ENCODE assay signal across 1 cellular context in genomic region chr14:102523200-102524025, GRCh38.
TF ChIP-seq lines count a peak whose summit lies in the region.

No MANE protein-coding gene starts in this region.

TF ChIP-seq in H1, 55 proteins besides CTCF, POLR2A, EP300 and RAD21:
- TF ChIP-seq NRF1 (IDR thresholded peaks at IDR 0.05; ENCODE audit: low read depth, low read length) (no peak), SIRT6 (IDR thresholded peaks at IDR 0.05; ENCODE audit: low read length) (no peak), BACH1 (IDR thresholded peaks at IDR 0.05; ENCODE audit: low read length) (no peak), E2F6 (IDR thresholded peaks at IDR 0.05) (no peak), ATF2 (IDR thresholded peaks at IDR 0.05; ENCODE audit: low read length) (no peak), USF2 (IDR thresholded peaks at IDR 0.05; ENCODE audit: low read length) (no peak), CHD7 (IDR thresholded peaks at IDR 0.05; ENCODE audit: insufficient replicate concordance, low read length) (no peak), RFX5 (IDR thresholded peaks at IDR 0.05; ENCODE audit: borderline replicate concordance, low read depth, low read length) (no peak)
TF ChIP-seq in H1: peak in this region for 0.
